ENCODE assay signal across 1 cellular context in genomic region chr13:71977028-71977427, GRCh38.
TF ChIP-seq lines count a peak whose summit lies in the region.

No MANE protein-coding gene starts in this region.

TF ChIP-seq in HepG2, 621 proteins besides CTCF, POLR2A, EP300 and RAD21 (continued from another document):
- no peak for TF ChIP-seq ZNF10 (CRISPR knock-in tag; IDR thresholded peaks at IDR 0.05; ENCODE audit: borderline replicate concordance, low read depth)
- TF ChIP-seq ATF7 (IDR thresholded peaks at IDR 0.05): peak; percentile 77
- no peak for TF ChIP-seq ATF7 (CRISPR knock-in tag; IDR thresholded peaks at IDR 0.05)
- TF ChIP-seq CREB1 (IDR thresholded peaks at IDR 0.05): peak; percentile 84
- TF ChIP-seq CREB1 (CRISPR knock-in tag; IDR thresholded peaks at IDR 0.05): no peak
